ENCODE assay signal across 29 cellular contexts in genomic region chr4:157754410-157754809, GRCh38.
"Had no signal": no experiment of that assay in that cellular context is flagged by ENCODE, and none has a peak within 500 bp of the region (broad histone marks: within the 10 kb centered on the region; RNA-seq: fewer than 3 reads in every experiment).

No MANE protein-coding gene starts in this region.

- H3K27me3 Mint-ChIP-seq: activated CD4-positive, alpha-beta T cell treated with anti-CD3 and anti-CD28 coated beads, Interleukin-2, amount 10 ng/mL, durations not matched to agents 7 days and 5 days; activated CD8-positive, alpha-beta T cell treated with anti-CD3 and anti-CD28 coated beads for 36 hours; activated naive CD8-positive, alpha-beta T cell; activated T-helper 17 cell treated with anti-CD3 and anti-CD28 coated beads, Interleukin-2, amount 50 U/mL, for 72 hours; T-helper 17 cell had no signal

- H3K36me3 ChIP-seq: brain microvascular endothelial cell, colonic mucosa, esophagus muscularis mucosa, gastroesophageal sphincter, heart right ventricle had no signal

- DNase-seq: activated CD4-positive, alpha-beta T cell treated with anti-CD3 and anti-CD28 coated beads for 1 hour; activated CD4-positive, alpha-beta T cell treated with anti-CD3 and anti-CD28 coated beads for 4 hours; activated CD4-positive, alpha-beta T cell treated with anti-CD3 and anti-CD28 coated beads, Interleukin-2, amount 10 ng/mL, durations not matched to agents 7 days and 5 days; activated CD4-positive, alpha-beta T cell treated with anti-CD3 and anti-CD28 coated beads, Interleukin-2, amount 50 U/mL, for 4 hours; activated CD8-positive, alpha-beta memory T cell treated with anti-CD3 and anti-CD28 coated beads for 24 hours; activated CD8-positive, alpha-beta T cell treated with anti-CD3 and anti-CD28 coated beads for 36 hours; activated effector memory CD4-positive, alpha-beta T cell treated with Interleukin-2 at 50 U/mL for 16 hours; activated gamma-delta T cell treated with Interleukin-2 at 50 U/mL for 16 hours; activated naive CD4-positive, alpha-beta T cell treated with anti-CD3 and anti-CD28 coated beads, Interleukin-2, amount 50 U/mL, for 16 hours; activated naive CD4-positive, alpha-beta T cell treated with Interleukin-2 at 50 U/mL for 16 hours; activated T-cell treated with anti-CD3 and anti-CD28 coated beads, Interleukin-2, amount 50 U/mL, for 4 hours; amniotic stem cell; anterior cingulate cortex; brain microvascular endothelial cell; caudate nucleus; colonic mucosa; effector CD8-positive, alpha-beta T cell; foreskin keratinocyte; heart right ventricle; T-helper 1 cell; T-helper 17 cell; T1000 had no signal

- H3K4me1 Mint-ChIP-seq: activated CD4-positive, alpha-beta T cell treated with anti-CD3 and anti-CD28 coated beads, Interleukin-2, amount 10 ng/mL, durations not matched to agents 7 days and 5 days; activated T-helper 17 cell treated with anti-CD3 and anti-CD28 coated beads, Interleukin-2, amount 50 U/mL, for 72 hours; T-helper 17 cell had no signal

- H3K27me3 ChIP-seq: brain microvascular endothelial cell, colonic mucosa, esophagus muscularis mucosa, foreskin keratinocyte, gastroesophageal sphincter, heart right ventricle had no signal

- H3K4me1 ChIP-seq: colonic mucosa, esophagus muscularis mucosa, foreskin keratinocyte, gastroesophageal sphincter, heart right ventricle had no signal

- H3K9me3 ChIP-seq: colonic mucosa, gastroesophageal sphincter had no signal

- H3K36me3 Mint-ChIP-seq: activated naive CD8-positive, alpha-beta T cell had no signal

- H3K27ac Mint-ChIP-seq: activated CD4-positive, alpha-beta T cell treated with anti-CD3 and anti-CD28 coated beads, Interleukin-2, amount 10 ng/mL, durations not matched to agents 7 days and 5 days; activated CD8-positive, alpha-beta T cell treated with anti-CD3 and anti-CD28 coated beads for 36 hours; activated naive CD8-positive, alpha-beta T cell; activated T-helper 17 cell treated with anti-CD3 and anti-CD28 coated beads, Interleukin-2, amount 50 U/mL, for 72 hours; T-helper 17 cell; T-helper 2 cell treated with Interferon-gamma antibody and Interleukin-4, amounts not matched to agents 5 μg/mL and 100 μg/mL, for 36 hours had no signal

- H3K27ac ChIP-seq: brain microvascular endothelial cell, colonic mucosa, esophagus muscularis mucosa, foreskin keratinocyte, gastroesophageal sphincter, heart right ventricle had no signal

- H3K4me3 ChIP-seq: colonic mucosa, esophagus muscularis mucosa, gastroesophageal sphincter, heart right ventricle had no signal

- ATAC-seq: activated CD8-positive, alpha-beta T cell treated with anti-CD3 and anti-CD28 coated beads for 36 hours; activated T-cell treated with anti-CD3 and anti-CD28 coated beads, Interleukin-2, amount 50 U/mL, for 4 hours; activated T-helper 17 cell treated with anti-CD3 and anti-CD28 coated beads, Interleukin-2, amount 50 U/mL, for 72 hours; foreskin keratinocyte; gastroesophageal sphincter; heart right ventricle; T-helper 17 cell had no signal

- H3K4me3 Mint-ChIP-seq: activated CD4-positive, alpha-beta T cell treated with anti-CD3 and anti-CD28 coated beads, Interleukin-2, amount 10 ng/mL, durations not matched to agents 7 days and 5 days; activated CD8-positive, alpha-beta T cell treated with anti-CD3 and anti-CD28 coated beads for 36 hours; activated naive CD8-positive, alpha-beta T cell; activated T-cell treated with anti-CD3 and anti-CD28 coated beads, Interleukin-2, amount 50 U/mL, for 4 hours; activated T-helper 17 cell treated with anti-CD3 and anti-CD28 coated beads, Interleukin-2, amount 50 U/mL, for 72 hours; T-helper 17 cell; T-helper 2 cell treated with Interferon-gamma antibody and Interleukin-4, amounts not matched to agents 5 μg/mL and 100 μg/mL, for 36 hours had no signal

- FAIRE-seq: astrocyte, bronchial epithelial cell had no signal
